15 cellular contexts compared by ENCODE assay signal in genomic region chr4:86160423-86160822, GRCh38.
DNase-seq lines count a peak whose midpoint lies in the region; ATAC-seq and TF ChIP-seq lines count a peak whose summit lies in the region.
"Had no signal": no experiment of that assay in that cellular context is flagged by ENCODE, and none has a peak within 500 bp of the region (broad histone marks: within the 10 kb centered on the region; RNA-seq: fewer than 3 reads in every experiment).

No MANE protein-coding gene starts in this region.

- peak; percentile 26 for DNase-seq in AG10803 (ENCODE audit: low read depth)
- DNase-seq in amniotic epithelial cell (ENCODE audit: low read depth), result peak; percentile 25
- peak; percentile 4 to 14 for DNase-seq in cardiac fibroblast (ENCODE audit: low read depth in 2 of 2)
- DNase-seq in kidney tubule cell (ENCODE audit: low spot score), result peak; percentile 13
- no peak for DNase-seq in left ventricle myocardium inferior
- no peak for DNase-seq in anterior cingulate cortex (lab: John Stamatoyannopoulos, UW)
- no peak for DNase-seq in LoVo (ENCODE audit: low spot score)
- DNase-seq: Calu3; CD4-positive, alpha-beta T cell; DMS 273 treated with DMSO at 0.1 percent for 48 hours had no signal

- intact Hi-C loops in left ventricle myocardium inferior (cut with micrococcal nuclease), result no loop called here

- no peak for ATAC-seq in HG02623 (IDR thresholded peaks at IDR 0.05; ENCODE audit: unreplicated experiment)
- ATAC-seq: GM12878, HCT116 had no signal

- TF ChIP-seq CTCF in AG10803 (conservative IDR thresholded peaks at IDR 0.05; ENCODE audit: low read length), result no peak
- no peak for TF ChIP-seq CTCF in cardiac fibroblast (IDR thresholded peaks at IDR 0.05; ENCODE audit: low read depth, low read length)
- TF ChIP-seq CTCF in left ventricle myocardium inferior (IDR thresholded peaks at IDR 0.05; ENCODE audit: borderline replicate concordance), result no peak

- H3K27ac ChIP-seq in left ventricle myocardium inferior (replicated peaks), result no peak overlapping the region
- H3K27ac ChIP-seq: 22Rv1; BLaER1 treated with 17β-estradiol and CSF1 and Interleukin-3, amounts not matched to agents 10 nM and 100 nM had no signal

- H3K4me3 ChIP-seq in AG10803 (ENCODE audit: low read length) (no peak overlapping the region), cardiac fibroblast (replicated peaks in 1 of 2; ENCODE audit: low read depth in 2 of 2, low read length in 2 of 2) (no peak overlapping the region), left ventricle myocardium inferior (no peak overlapping the region)
- H3K4me3 ChIP-seq: BLaER1 treated with 17β-estradiol and CSF1 and Interleukin-3, amounts not matched to agents 10 nM and 100 nM; GM12878 had no signal

- H3K4me1 ChIP-seq in left ventricle myocardium inferior, result no peaks in the 10 kb centered on the region
- H3K4me1 ChIP-seq: BLaER1 treated with 17β-estradiol and CSF1 and Interleukin-3, amounts not matched to agents 10 nM and 100 nM had no signal

- no peaks in the 10 kb centered on the region for H3K27me3 ChIP-seq in left ventricle myocardium inferior (ENCODE audit: low read depth)
- H3K27me3 ChIP-seq: BLaER1 treated with 17β-estradiol and CSF1 and Interleukin-3, amounts not matched to agents 10 nM and 100 nM had no signal

- no peaks in the 10 kb centered on the region for H3K36me3 ChIP-seq in left ventricle myocardium inferior
- H3K36me3 ChIP-seq: BLaER1 treated with 17β-estradiol and CSF1 and Interleukin-3, amounts not matched to agents 10 nM and 100 nM had no signal

- H3K9me3 ChIP-seq in left ventricle myocardium inferior (replicated peaks), result no peaks in the 10 kb centered on the region
- H3K9me3 ChIP-seq: BLaER1 treated with 17β-estradiol and CSF1 and Interleukin-3, amounts not matched to agents 10 nM and 100 nM had no signal

Comparison
In these comparisons a context has a peak if more than half of its experiments do, and no peak if none do; other contexts are left out.
1. DNase-seq: peak in AG10803 (single experiment), amniotic epithelial cell (single experiment), cardiac fibroblast (2 of 2) and kidney tubule cell (single experiment); none in left ventricle myocardium inferior (single experiment), anterior cingulate cortex (0 of 58) and LoVo (single experiment).